9 cellular contexts compared by ENCODE assay signal in genomic region chr9:105299190-105299854, GRCh38. TPM values are rescaled to one million over a fixed set of nuclear protein-coding genes. Genes with fewer than 3 reads are reported as not detected.
DNase-seq lines count a peak whose midpoint lies in the region; ATAC-seq and TF ChIP-seq lines count a peak whose summit lies in the region.
"Had no signal": no experiment of that assay in that cellular context is flagged by ENCODE, and none has a peak within 500 bp of the region (broad histone marks: within the 10 kb centered on the region; RNA-seq: fewer than 3 reads in every experiment).

No MANE protein-coding gene starts in this region.

- H2AFZ ChIP-seq in OCI-LY3 (ENCODE audit: low read depth, low read length): no peak overlapping the region

- peak overlapping the region; percentile 35 for H3K9ac ChIP-seq in OCI-LY3 (ENCODE audit: low read length)

- H3K27ac ChIP-seq in OCI-LY3 (ENCODE audit: low read length): peak overlapping the region; percentile 84
- H3K27ac ChIP-seq: HL-60 had no signal

- no peaks in the 10 kb centered on the region for H3K27me3 ChIP-seq in OCI-LY3 (ENCODE audit: low read depth, low read length)

- no peak for ATAC-seq in GM18907 (IDR thresholded peaks at IDR 0.05; ENCODE audit: unreplicated experiment)
- no peak for ATAC-seq in GM19328 (IDR thresholded peaks at IDR 0.05; ENCODE audit: unreplicated experiment)
- no peak for ATAC-seq in GM19452 (IDR thresholded peaks at IDR 0.05; ENCODE audit: unreplicated experiment)

- peaks cover 24% of the 10 kb centered on the region for H3K36me3 ChIP-seq in OCI-LY3 (replicated peaks; ENCODE audit: low read depth, low read length)

- H3K79me2 ChIP-seq in OCI-LY3 (ENCODE audit: low read length): peaks cover 65% of the 10 kb centered on the region

- H3K4me1 ChIP-seq in OCI-LY3 (ENCODE audit: low read length): peaks cover 80% of the 10 kb centered on the region

- peak overlapping the region; percentile 42 for H3K4me2 ChIP-seq in OCI-LY3 (ENCODE audit: low read length)

- DNase-seq in ELF-1 (ENCODE audit: low read depth, low spot score) (peak; percentile 36), epidermal melanocyte (ENCODE audit: insufficient read length, low spot score) (peak; percentile 37), occipital lobe (lab: John Stamatoyannopoulos, UW) (peak; percentile 12), NOMO-1 treated with dmso at 0.1 percent for 144 hours (lab: John Stamatoyannopoulos, UW; ENCODE audit: unreplicated experiment) (no peak)

- no peak overlapping the region for H3K4me3 ChIP-seq in OCI-LY3 (ENCODE audit: low read length)

- no peak for TF ChIP-seq CTCF in OCI-LY3 (IDR thresholded peaks at IDR 0.05; ENCODE audit: low read depth, low read length)

- H3K9me3 ChIP-seq in OCI-LY3 (ENCODE audit: insufficient read depth, low read length): no peaks in the 10 kb centered on the region

- H4K20me1 ChIP-seq in OCI-LY3 (ENCODE audit: insufficient read depth, low read length): no peaks in the 10 kb centered on the region

RNA-seq across cellular contexts. Expression of gene SLC44A1, which starts 54.9 kb away (rescaled TPM):
- total RNA-seq in occipital lobe: 54.9 TPM
